8 cellular contexts compared by ENCODE assay signal in the genomic region with DNA sequence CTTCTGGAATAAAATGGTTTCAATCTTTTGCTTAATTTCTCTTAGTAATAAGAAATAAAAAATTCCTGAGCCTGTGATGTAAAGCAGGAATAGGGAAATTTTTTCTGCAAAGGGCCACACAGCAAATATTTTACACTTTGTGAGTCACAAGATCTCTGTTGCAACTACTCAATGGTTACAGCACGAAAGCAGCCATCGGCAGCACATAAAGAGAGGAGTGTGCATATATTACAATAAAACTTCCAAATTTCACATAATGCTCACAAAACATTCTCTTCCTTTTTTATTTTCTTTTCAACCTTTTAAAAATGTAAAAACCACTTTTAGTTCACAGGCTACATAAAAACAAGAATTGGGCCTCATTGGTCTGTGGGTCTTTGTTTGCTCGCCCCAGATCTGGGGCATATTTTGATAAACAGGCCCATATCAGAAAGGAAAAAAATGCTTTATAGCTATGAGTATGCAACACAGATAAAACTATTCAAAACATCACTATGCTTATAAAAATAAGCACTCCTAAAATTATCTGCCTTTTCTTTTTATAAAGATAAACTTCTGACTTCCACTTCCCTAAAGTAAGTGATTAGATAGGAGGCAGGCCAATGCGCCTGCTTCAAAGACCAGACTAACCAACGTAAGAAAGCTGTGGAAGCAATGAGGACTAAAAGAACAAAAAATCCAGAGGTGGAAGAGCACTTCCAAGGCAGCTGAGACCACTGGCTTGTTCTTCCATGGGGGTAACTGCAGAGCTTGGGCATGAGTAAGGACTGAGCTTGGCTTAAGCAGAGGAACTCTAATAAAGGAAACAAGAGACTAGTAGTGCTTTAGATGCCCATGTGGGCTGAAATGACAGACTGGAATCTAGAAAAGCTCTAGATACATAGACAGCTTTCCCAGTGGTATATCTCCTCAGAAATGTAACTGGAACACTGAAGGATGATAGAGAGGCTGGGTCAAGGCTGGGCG. TPM values are rescaled to one million over a fixed set of nuclear protein-coding genes. Genes with fewer than 3 reads are reported as not detected.
DNase-seq lines count a peak whose midpoint lies in the region; ATAC-seq, FAIRE-seq and TF ChIP-seq lines count a peak whose summit lies in the region.

No MANE protein-coding gene starts in this region.

- H3K4me1 ChIP-seq in right lobe of liver (peaks cover 0 to 8% (median 0%) of the 10 kb centered on the region in 4 donors), suprapubic skin (peaks cover 35% of the 10 kb centered on the region), small intestine (ENCODE audit: control insufficient read depth in 2 of 2, insufficient read depth in 1 of 2, low read depth in 1 of 2, low read length in 1 of 2) (peaks cover 0 to 13% of the 10 kb centered on the region in 2 donors)

- intact Hi-C loops in right lobe of liver (cut with DNase I), result no loop called here

- H3K9me3 ChIP-seq in right lobe of liver (no peaks in the 10 kb centered on the region), suprapubic skin (no peaks in the 10 kb centered on the region), small intestine (ENCODE audit: control insufficient read depth, low read depth) (no peaks in the 10 kb centered on the region)

- H3K36me3 ChIP-seq in right lobe of liver (no peaks in the 10 kb centered on the region), suprapubic skin (no peaks in the 10 kb centered on the region), small intestine (ENCODE audit: control insufficient read depth in 2 of 2, insufficient read depth in 2 of 2, low read length in 2 of 2) (peaks cover 0 to 2% of the 10 kb centered on the region in 2 donors)

- 54% methylated on average over 5 of the region's 6 CpGs for WGBS in right lobe of liver (ENCODE audit: insufficient coverage, low coverage, low lambda C conversion rate, missing lambda C conversion rate)
- 80% methylated on average over 6 of the region's 6 CpGs for WGBS in suprapubic skin
- WGBS in small intestine, 3 donors, result 65 to 73% (median 70%) methylated on average over 6 of the region's 6 CpGs

- no peak for TF ChIP-seq EP300 in suprapubic skin (IDR thresholded peaks at IDR 0.05)

- ATAC-seq in HG02678 (IDR thresholded peaks at IDR 0.05; ENCODE audit: unreplicated experiment) (peak; percentile 35), right lobe of liver (peak; percentile 24 to 61 (median 54))

- DNase-seq in AML-193 (lab: John Stamatoyannopoulos, UW) (peak; percentile 16 to 23), right lobe of liver (no peak), suprapubic skin (ENCODE audit: low spot score in 2 of 2) (no peak), small intestine (no peak), DMS153 (lab: John Stamatoyannopoulos, UW) (no peak), G401 (ENCODE audit: low spot score) (no peak)

- no peak for FAIRE-seq in small intestine (lab: Jason Lieb, UNC)

- TF ChIP-seq POLR2A in right lobe of liver (IDR thresholded peaks at IDR 0.05) (no peak), suprapubic skin (IDR thresholded peaks at IDR 0.05) (no peak)

- no peak for TF ChIP-seq CTCF in WI38 (IDR thresholded peaks at IDR 0.05; ENCODE audit: low read depth, low read length)
- TF ChIP-seq CTCF in right lobe of liver (IDR thresholded peaks at IDR 0.05), result no peak
- no peak for TF ChIP-seq CTCF in suprapubic skin (IDR thresholded peaks at IDR 0.05)

- no peak overlapping the region for H3K27ac ChIP-seq in right lobe of liver
- no peak overlapping the region for H3K27ac ChIP-seq in suprapubic skin
- H3K27ac ChIP-seq in small intestine (ENCODE audit: low read depth in 1 of 2, low read length in 1 of 2), result peak overlapping the region in 1 of 2 donors; percentile 52

- in situ Hi-C loops in G401 (cut with HindIII; ENCODE audit: low sequenced_read_pairs), result no loop called here

- H3K4me3 ChIP-seq in WI38 (ENCODE audit: low read depth, low read length) (peak overlapping the region; percentile 3; the same call in 1 of the 2 replicates), right lobe of liver (no peak overlapping the region), suprapubic skin (no peak overlapping the region), small intestine (ENCODE audit: low read depth in 1 of 2, low read length in 2 of 2) (no peak overlapping the region)

- H3K27me3 ChIP-seq in right lobe of liver (no peaks in the 10 kb centered on the region), suprapubic skin (no peaks in the 10 kb centered on the region), small intestine (ENCODE audit: control insufficient read depth in 2 of 2, insufficient read depth in 2 of 2, low read length in 2 of 2) (no peaks in the 10 kb centered on the region)

RNA-seq across cellular contexts. Expression of gene MYCBP2, which starts 26.4 kb away (rescaled TPM):
- 10 to 100 TPM; 27.8 to 50.1 (median 43.2) TPM for total RNA-seq in right lobe of liver
- total RNA-seq in suprapubic skin, result 100 to 1,000 TPM; 182 to 245 (median 207) TPM
- 10 to 100 TPM; 11.2 to 24.6 (median 22.4) TPM for polyA plus RNA-seq in small intestine
- 7.9 and 9.2 TPM in 2 replicates for total RNA-seq in G401 (2014; rRNA removed; shearing (Covaris generic))

Comparison
In these comparisons a context has a peak if more than half of its experiments do, and no peak if none do; other contexts are left out.
1. DNase-seq: peak in AML-193 (2 of 2); none in right lobe of liver (0 of 3), suprapubic skin (0 of 2), small intestine (single experiment), DMS153 (single experiment) and G401 (single experiment).